19 cellular contexts compared by ENCODE assay signal in genomic region chr1:176315519-176316220, GRCh38.
A peak's percentile ranks its signal among the peaks of the same experiment; 100 is the strongest.
DNase-seq lines count a peak whose midpoint lies in the region; ATAC-seq, FAIRE-seq and TF ChIP-seq lines count a peak whose summit lies in the region.
"Had no signal": no experiment of that assay in that cellular context is flagged by ENCODE, and none has a peak within 500 bp of the region (broad histone marks: within the 10 kb centered on the region; RNA-seq: fewer than 3 reads in every experiment).

No MANE protein-coding gene starts in this region.

- no peak for TF ChIP-seq CTCF in nephron (IDR thresholded peaks at IDR 0.05; ENCODE audit: unreplicated experiment in 3 of 3)
- no peak for TF ChIP-seq CTCF in HFFc6 (IDR thresholded peaks at IDR 0.05)

- ATAC-seq in GM19025 (IDR thresholded peaks at IDR 0.05; ENCODE audit: low read depth, unreplicated experiment) (peak; percentile 46), GM21825 (IDR thresholded peaks at IDR 0.05; ENCODE audit: unreplicated experiment) (peak; percentile 91), HG03196 (IDR thresholded peaks at IDR 0.05; ENCODE audit: unreplicated experiment) (peak; percentile 82)
- ATAC-seq: Right ventricle myocardium inferior had no signal

- H3K27me3 Mint-ChIP-seq in nephron (ENCODE audit: low read depth) (no peaks in the 10 kb centered on the region), HFFc6 (ENCODE audit: insufficient read depth) (peaks cover 2% of the 10 kb centered on the region; the same call in 1 of the 2 replicates)
- H3K27me3 Mint-ChIP-seq: activated naive CD4-positive, alpha-beta T cell treated with anti-CD3 and anti-CD28 coated beads, Interleukin-2, amount 50 U/mL, for 24 hours had no signal

- H3K4me3 Mint-ChIP-seq in nephron (no peak overlapping the region), HFFc6 (no peak overlapping the region)
- H3K4me3 Mint-ChIP-seq: activated naive CD4-positive, alpha-beta T cell treated with anti-CD3 and anti-CD28 coated beads, Interleukin-2, amount 50 U/mL, for 24 hours; activated T-cell treated with anti-CD3 and anti-CD28 coated beads, Interleukin-2, amount 50 U/mL, for 24 hours; H9; mesothelial cell of epicardium; neural crest cell had no signal

- TF ChIP-seq POLR2A in H54 (IDR thresholded peaks at IDR 0.05; ENCODE audit: low read depth, low read length), result no peak

- no peak for DNase-seq in head of caudate nucleus
- DNase-seq in HFFc6, result no peak
- DNase-seq in T-helper 1 cell, result no peak
- DNase-seq in H54 (ENCODE audit: insufficient read length, low spot score), result no peak
- DNase-seq: activated CD4-positive, alpha-beta T cell treated with anti-CD3 and anti-CD28 coated beads, Interleukin-2, amount 50 U/mL, for 48 hours; activated T-cell treated with anti-CD3 and anti-CD28 coated beads, Interleukin-2, amount 50 U/mL, for 24 hours; Calu3; colonic mucosa; H9; NCI-H1436 treated with DMSO at 0.1 percent for 48 hours; NCI-H345 had no signal

- no peak for FAIRE-seq in H54 (lab: Jason Lieb, UNC)

- no peaks in the 10 kb centered on the region for H3K36me3 Mint-ChIP-seq in nephron (ENCODE audit: low read depth)
- no peaks in the 10 kb centered on the region for H3K36me3 Mint-ChIP-seq in HFFc6 (ENCODE audit: low read depth)
- H3K36me3 Mint-ChIP-seq: activated naive CD4-positive, alpha-beta T cell treated with anti-CD3 and anti-CD28 coated beads, Interleukin-2, amount 50 U/mL, for 24 hours; mesothelial cell of epicardium had no signal

- intact Hi-C loops in head of caudate nucleus (cut with DNase I), result no loop called here

- H3K4me1 Mint-ChIP-seq in nephron, result no peaks in the 10 kb centered on the region
- no peaks in the 10 kb centered on the region for H3K4me1 Mint-ChIP-seq in HFFc6 (ENCODE audit: low read depth)
- H3K4me1 Mint-ChIP-seq: activated naive CD4-positive, alpha-beta T cell treated with anti-CD3 and anti-CD28 coated beads, Interleukin-2, amount 50 U/mL, for 24 hours; H9; mesothelial cell of epicardium had no signal

- peaks cover 7% of the 10 kb centered on the region for H3K9me3 Mint-ChIP-seq in nephron
- H3K9me3 Mint-ChIP-seq in HFFc6, result peaks cover 8% of the 10 kb centered on the region; the same call in 1 of the 2 replicates
- H3K9me3 Mint-ChIP-seq: activated naive CD4-positive, alpha-beta T cell treated with anti-CD3 and anti-CD28 coated beads, Interleukin-2, amount 50 U/mL, for 24 hours; neural crest cell had no signal

- H3K27ac Mint-ChIP-seq in nephron, result peak overlapping the region; percentile 61 to 76 (median 67)
- H3K27ac Mint-ChIP-seq in HFFc6, result no peak overlapping the region
- H3K27ac Mint-ChIP-seq: activated naive CD4-positive, alpha-beta T cell treated with anti-CD3 and anti-CD28 coated beads, Interleukin-2, amount 50 U/mL, for 24 hours; activated T-cell treated with anti-CD3 and anti-CD28 coated beads, Interleukin-2, amount 50 U/mL, for 24 hours; H9; mesothelial cell of epicardium had no signal
